10 cellular contexts compared by ENCODE assay signal in genomic region chr2:68837861-68838341, GRCh38. TPM values are rescaled to one million over a fixed set of nuclear protein-coding genes. Genes with fewer than 3 reads are reported as not detected.
DNase-seq lines count a peak whose midpoint lies in the region; ATAC-seq, FAIRE-seq and TF ChIP-seq lines count a peak whose summit lies in the region.
"Had no signal": no experiment of that assay in that cellular context is flagged by ENCODE, and none has a peak within 500 bp of the region (broad histone marks: within the 10 kb centered on the region; RNA-seq: fewer than 3 reads in every experiment).

No MANE protein-coding gene starts in this region.

- POLR2A ChIA-PET in HEK293 (lab: Yijun Ruan, JAX) = no interaction called here

- H3K36me3 Mint-ChIP-seq in activated T-cell treated with anti-CD3 and anti-CD28 coated beads, Interleukin-2, amount 50 U/mL, for 4 hours (ENCODE audit: insufficient read depth) = no peaks in the 10 kb centered on the region

- no peaks in the 10 kb centered on the region for H3K9me3 Mint-ChIP-seq in activated T-cell treated with anti-CD3 and anti-CD28 coated beads, Interleukin-2, amount 50 U/mL, for 4 hours

- no peak overlapping the region for H3K27ac ChIP-seq in HEK293 (ENCODE audit: extremely low read depth, low read depth, low read length)
- H3K27ac ChIP-seq: epithelial cell of prostate, parathyroid adenoma had no signal

- no peaks in the 10 kb centered on the region for H3K36me3 ChIP-seq in HEK293 (ENCODE audit: control insufficient read depth in 2 of 2, insufficient read depth in 1 of 2, low read length in 2 of 2)

- no peak for TF ChIP-seq CTCF in HEK293 (tag by site-specific recombination; IDR thresholded peaks at IDR 0.05)
- no peak for TF ChIP-seq CTCF in D721Med (IDR thresholded peaks at IDR 0.05; ENCODE audit: insufficient read depth, missing control alignments)

- no peaks in the 10 kb centered on the region for H3K27me3 Mint-ChIP-seq in activated T-cell treated with anti-CD3 and anti-CD28 coated beads, Interleukin-2, amount 50 U/mL, for 4 hours (ENCODE audit: low read depth)

- H3K9me3 ChIP-seq in HEK293 (ENCODE audit: control insufficient read depth, insufficient read depth, low read depth, low read length) = no peaks in the 10 kb centered on the region

- no peak for FAIRE-seq in D721Med (lab: Jason Lieb, UNC)

- intact Hi-C loops in sciatic nerve (cut with DNase I) = loop anchor here (10.0 kb wide), 1 partner anchor 83 kb away; no protein-coding TSS in a partner anchor

- H3K4me3 Mint-ChIP-seq in activated T-cell treated with anti-CD3 and anti-CD28 coated beads, Interleukin-2, amount 50 U/mL, for 4 hours = no peak overlapping the region

- peaks cover 38% of the 10 kb centered on the region for H3K4me1 Mint-ChIP-seq in activated T-cell treated with anti-CD3 and anti-CD28 coated beads, Interleukin-2, amount 50 U/mL, for 4 hours (ENCODE audit: low read depth)

- ATAC-seq in activated T-cell treated with anti-CD3 and anti-CD28 coated beads, Interleukin-2, amount 50 U/mL, for 4 hours = peak; percentile 84 to 89
- peak; percentile 50 for ATAC-seq in sciatic nerve

- no peak for DNase-seq in activated T-cell treated with anti-CD3 and anti-CD28 coated beads, Interleukin-2, amount 50 U/mL, for 4 hours
- DNase-seq in activated T-cell treated with anti-CD3 and anti-CD28 coated beads for 4 hours (no peak), NCI-H226 (peak; percentile 17), sciatic nerve (ENCODE audit: low spot score) (no peak), HuH-7 (ENCODE audit: low spot score) (no peak), D721Med (ENCODE audit: insufficient read length, low spot score) (no peak), putamen (ENCODE audit: low spot score) (no peak)

- H3K4me1 ChIP-seq in HEK293 (ENCODE audit: control insufficient read depth, insufficient read depth, low read length) = no peaks in the 10 kb centered on the region
- H3K4me1 ChIP-seq: parathyroid adenoma had no signal

- H3K4me3 ChIP-seq in HEK293 (ENCODE audit: low read depth, low read length) = no peak overlapping the region

- CTCF ChIA-PET in HEK293 (lab: Yijun Ruan, JAX) = interaction anchor here (0.6 to 10.0 kb wide), 18 partner anchors 9 to 374 kb away, joined by 3 to 130 read pairs (median 4); no protein-coding TSS in a partner anchor

TF ChIP-seq in HEK293, 187 proteins besides CTCF, POLR2A, EP300 and RAD21:
- TF ChIP-seq ZNF692 (tag by site-specific recombination; IDR thresholded peaks at IDR 0.05) = peak; percentile 39; the same call in 1 of the 2 replicates
- TF ChIP-seq PRDM10 (tag by site-specific recombination; IDR thresholded peaks at IDR 0.05) = peak; percentile 55
- TF ChIP-seq ZNF626 (tag by site-specific recombination; IDR thresholded peaks at IDR 0.05) = no peak

RNA-seq across cellular contexts. Expression of gene BMP10, which starts 33.3 kb away (rescaled TPM):
- total RNA-seq in activated T-cell treated with anti-CD3 and anti-CD28 coated beads, Interleukin-2, amount 50 U/mL, for 4 hours = not detected
- not detected for total RNA-seq in sciatic nerve
